In genomic region chr3:28286595-28286994, GRCh38 we compare ENCODE assay signal across 1 cellular context.
A peak's percentile ranks its signal among the peaks of the same experiment; 100 is the strongest.
TF ChIP-seq lines count a peak whose summit lies in the region.

No MANE protein-coding gene starts in this region.

TF ChIP-seq in A549, 52 proteins besides CTCF, POLR2A, EP300 and RAD21 (continued from another document):
- TF ChIP-seq HMGXB4 (CRISPR knock-in tag; IDR thresholded peaks at IDR 0.05; ENCODE audit: borderline replicate concordance), result no peak
- TF ChIP-seq SMC3 (IDR thresholded peaks at IDR 0.05), result peak; percentile 56
- TF ChIP-seq KDM5A (IDR thresholded peaks at IDR 0.05), result no peak
- no peak for TF ChIP-seq HOXA7 (CRISPR knock-in tag; IDR thresholded peaks at IDR 0.05)
- no peak for TF ChIP-seq NR3C1 (IDR thresholded peaks at IDR 0.05)
